Comparison of ENCODE assay signal across 15 cellular contexts in genomic region chr20:50439539-50440453, GRCh38.
A peak's percentile ranks its signal among the peaks of the same experiment; 100 is the strongest.
DNase-seq lines count a peak whose midpoint lies in the region; ATAC-seq, FAIRE-seq and TF ChIP-seq lines count a peak whose summit lies in the region.
"Had no signal": no experiment of that assay in that cellular context is flagged by ENCODE, and none has a peak within 500 bp of the region (broad histone marks: within the 10 kb centered on the region; RNA-seq: fewer than 3 reads in every experiment).

No MANE protein-coding gene starts in this region.

- H3K9ac ChIP-seq in PC-3 (ENCODE audit: low read length) (peak overlapping the region; percentile 83), endothelial cell of umbilical vein (replicated peaks; ENCODE audit: extremely low read depth, insufficient read depth, low read length) (no peak overlapping the region)

- no peak for TF ChIP-seq POLR2A in endothelial cell of umbilical vein (IDR thresholded peaks at IDR 0.05; ENCODE audit: low read depth, low read length)
- TF ChIP-seq POLR2A in gastrocnemius medialis (IDR thresholded peaks at IDR 0.05), result no peak

- H3K9me3 Mint-ChIP-seq in CD8-positive, alpha-beta T cell, result no peaks in the 10 kb centered on the region
- H3K9me3 Mint-ChIP-seq: neural crest cell had no signal

- no peaks in the 10 kb centered on the region for H3K9me3 ChIP-seq in PC-3 (ENCODE audit: low read length)
- H3K9me3 ChIP-seq in endothelial cell of umbilical vein (replicated peaks; ENCODE audit: control insufficient read depth, insufficient read depth, low read length), result no peaks in the 10 kb centered on the region
- no peaks in the 10 kb centered on the region for H3K9me3 ChIP-seq in gastrocnemius medialis
- no peaks in the 10 kb centered on the region for H3K9me3 ChIP-seq in CD8-positive, alpha-beta T cell (ENCODE audit: low read length)
- H3K9me3 ChIP-seq: testis had no signal

- H3K9me1 ChIP-seq in endothelial cell of umbilical vein (replicated peaks; ENCODE audit: control insufficient read depth, extremely low read depth, insufficient read depth, low read length), result no peaks in the 10 kb centered on the region

- dilution Hi-C loops in endothelial cell of umbilical vein (cut with MboI; ENCODE audit: extremely low pct_ligation_motif_present, low sequenced_read_pairs), result no loop called here

- H3K79me2 ChIP-seq in PC-3 (ENCODE audit: low read length), result no peaks in the 10 kb centered on the region
- H3K79me2 ChIP-seq in endothelial cell of umbilical vein (ENCODE audit: control insufficient read depth, insufficient read depth, low read length), result no peaks in the 10 kb centered on the region

- H3K4me2 ChIP-seq in PC-3 (ENCODE audit: low read length), result peak overlapping the region; percentile 53
- no peak overlapping the region for H3K4me2 ChIP-seq in endothelial cell of umbilical vein (ENCODE audit: insufficient read depth, low read length)

- no peaks in the 10 kb centered on the region for H3K9me2 ChIP-seq in PC-3 (replicated peaks; ENCODE audit: low read length)

- TSS peak; percentile 94 for BruUV-seq in PC-3 (replicated peaks; lab: Mats Ljungman, UMichigan)
- no TSS peak for BruUV-seq in endothelial cell of umbilical vein (replicated peaks; lab: Mats Ljungman, UMichigan)

- H3K4me1 ChIP-seq in PC-3 (ENCODE audit: insufficient read depth, low read length), result peaks cover 37% of the 10 kb centered on the region
- H3K4me1 ChIP-seq in endothelial cell of umbilical vein (ENCODE audit: control insufficient read depth, extremely low read depth, insufficient read depth, low read length), result peaks cover 16% of the 10 kb centered on the region
- H3K4me1 ChIP-seq in gastrocnemius medialis, result peaks cover 10 to 11% of the 10 kb centered on the region in 2 donors
- no peaks in the 10 kb centered on the region for H3K4me1 ChIP-seq in CD8-positive, alpha-beta T cell (ENCODE audit: insufficient read depth, low read length)
- H3K4me1 ChIP-seq: testis had no signal

- peak; percentile 55 for FAIRE-seq in endothelial cell of umbilical vein (lab: Jason Lieb, UNC)

- H3K27ac ChIP-seq in PC-3 (ENCODE audit: low read length) (peak overlapping the region; percentile 95), endothelial cell of umbilical vein (ENCODE audit: insufficient read depth, low read depth, low read length) (no peak overlapping the region), gastrocnemius medialis (peak overlapping the region in 3 of 4 donors; percentile 55 to 87 (median 72))
- no peak overlapping the region for H3K27ac ChIP-seq in CD8-positive, alpha-beta T cell (ENCODE audit: low read depth, low read length)
- H3K27ac ChIP-seq: testis, WERI-Rb-1 had no signal

- H3K4me3 Mint-ChIP-seq in CD8-positive, alpha-beta T cell, result no peak overlapping the region
- H3K4me3 Mint-ChIP-seq: neural crest cell had no signal

- peaks cover 4% of the 10 kb centered on the region for H3K27me3 Mint-ChIP-seq in CD8-positive, alpha-beta T cell (ENCODE audit: low read depth)

- H3K27ac Mint-ChIP-seq in CD8-positive, alpha-beta T cell, result no peak overlapping the region

- in situ Hi-C loops in gastrocnemius medialis (cut with MboI; ENCODE audit: low sequenced_read_pairs in 4 of 4), result no loop called here

- intact Hi-C loops in PC-3 (cut with micrococcal nuclease) (loop anchor here (1.0 kb wide), 2 partner anchors 16 to 24 kb away; no protein-coding TSS in a partner anchor), endothelial cell of umbilical vein (cut with micrococcal nuclease) (no loop called here), gastrocnemius medialis (cut with DNase I; ENCODE audit: low total_unique reads) (no loop called here)
- intact Hi-C loops in CD8-positive, alpha-beta T cell (cut with DNase I, micrococcal nuclease), result no loop called here

- no peak for TF ChIP-seq CTCF in PC-3 (conservative IDR thresholded peaks at IDR 0.05; ENCODE audit: low read depth, low read length)
- TF ChIP-seq CTCF in endothelial cell of umbilical vein (IDR thresholded peaks at IDR 0.05; ENCODE audit: extremely low read depth in 1 of 2, insufficient read depth in 1 of 2, low read depth in 1 of 2, low read length in 2 of 2), result no peak
- no peak for TF ChIP-seq CTCF in gastrocnemius medialis (IDR thresholded peaks at IDR 0.05 in 4 of 5, conservative IDR thresholded peaks at IDR 0.05 in 1 of 5)
- no peak for TF ChIP-seq CTCF in CD8-positive, alpha-beta T cell (IDR thresholded peaks at IDR 0.05)

- H4K20me1 ChIP-seq in PC-3 (ENCODE audit: low read length) (no peaks in the 10 kb centered on the region), endothelial cell of umbilical vein (replicated peaks; ENCODE audit: control insufficient read depth, extremely low read depth, insufficient read depth, low read length) (no peaks in the 10 kb centered on the region)

- CTCF ChIA-PET in PC-3 (lab: Charles Lee), result interaction anchor here (0.6 to 0.7 kb wide), 2 partner anchors 44 to 409 kb away, joined by 3 read pairs; no protein-coding TSS in a partner anchor
- CTCF ChIA-PET in endothelial cell of umbilical vein (lab: Charles Lee), result no interaction called here
- CTCF ChIA-PET in CD8-positive, alpha-beta T cell (lab: Charles Lee), result interaction anchor here (0.8 to 1.7 kb wide), 3 partner anchors 10 to 18 kb away, joined by 3 read pairs; no protein-coding TSS in a partner anchor

- H3F3A ChIP-seq in PC-3 (ENCODE audit: low read length, unreplicated experiment), result peaks cover 16% of the 10 kb centered on the region

- 0 out of 2 replicates have a peak overlapping the region, but pooled peaks have one; percentile 3 for H3K4me3 ChIP-seq in PC-3 (ENCODE audit: low read length)
- no peak overlapping the region for H3K4me3 ChIP-seq in endothelial cell of umbilical vein (replicated peaks in 1 of 3; ENCODE audit: insufficient read depth in 1 of 3, low read depth in 1 of 3, low read length in 3 of 3)
- H3K4me3 ChIP-seq in gastrocnemius medialis, result no peak overlapping the region
- no peak overlapping the region for H3K4me3 ChIP-seq in CD8-positive, alpha-beta T cell (ENCODE audit: low read depth, low read length)
- H3K4me3 ChIP-seq: testis had no signal

- no peak overlapping the region for H2AFZ ChIP-seq in PC-3 (ENCODE audit: low read length)
- H2AFZ ChIP-seq in endothelial cell of umbilical vein (ENCODE audit: low read depth, low read length), result no peak overlapping the region

- H3K27me3 ChIP-seq in PC-3 (ENCODE audit: low read length), result no peaks in the 10 kb centered on the region
- no peaks in the 10 kb centered on the region for H3K27me3 ChIP-seq in endothelial cell of umbilical vein (ENCODE audit: control insufficient read depth in 2 of 2, insufficient read depth in 2 of 2, low read length in 2 of 2)
- H3K27me3 ChIP-seq in gastrocnemius medialis, result no peaks in the 10 kb centered on the region
- H3K27me3 ChIP-seq in CD8-positive, alpha-beta T cell (ENCODE audit: insufficient read depth, low read length), result no peaks in the 10 kb centered on the region
- H3K27me3 ChIP-seq: testis had no signal

- peaks cover 4% of the 10 kb centered on the region for H3K4me1 Mint-ChIP-seq in CD8-positive, alpha-beta T cell (ENCODE audit: low read depth)

- ATAC-seq in PC-3, result no peak
- ATAC-seq in gastrocnemius medialis, result no peak
- ATAC-seq in CD8-positive, alpha-beta T cell, result no peak

- POLR2A ChIA-PET in PC-3 (lab: Charles Lee; ENCODE audit: unreplicated experiment), result no interaction called here
- POLR2A ChIA-PET in endothelial cell of umbilical vein (lab: Charles Lee), result no interaction called here
- POLR2A ChIA-PET in CD8-positive, alpha-beta T cell (lab: Charles Lee), result no interaction called here

- H3K36me3 Mint-ChIP-seq in CD8-positive, alpha-beta T cell, result no peaks in the 10 kb centered on the region

- no peaks in the 10 kb centered on the region for H3K36me3 ChIP-seq in PC-3 (ENCODE audit: low read depth, low read length)
- no peaks in the 10 kb centered on the region for H3K36me3 ChIP-seq in endothelial cell of umbilical vein (ENCODE audit: control insufficient read depth in 2 of 2, extremely low read depth in 1 of 2, insufficient read depth in 2 of 2, low read length in 2 of 2)
- no peaks in the 10 kb centered on the region for H3K36me3 ChIP-seq in gastrocnemius medialis
- H3K36me3 ChIP-seq in CD8-positive, alpha-beta T cell (ENCODE audit: insufficient read depth, low read length), result no peaks in the 10 kb centered on the region
- H3K36me3 ChIP-seq: WERI-Rb-1 had no signal

- DNase-seq in EL (peak; percentile 26), PC-3 (no peak), endothelial cell of umbilical vein (ENCODE audit: low read depth, low spot score) (no peak), gastrocnemius medialis (no peak), kidney glomerular epithelial cell (lab: John Stamatoyannopoulos, UW) (no peak), nucleus accumbens (lab: John Stamatoyannopoulos, UW) (no peak), SKM-1 (lab: John Stamatoyannopoulos, UW; ENCODE audit: unreplicated experiment) (no peak)
- DNase-seq in CD8-positive, alpha-beta T cell, result no peak
- DNase-seq: activated T-cell treated with anti-CD3 and anti-CD28 coated beads, Interleukin-2, amount 50 U/mL, for 1 hour; NCI-H1417; NCI-H510A treated with DMSO at 0.1 percent for 48 hours; SHP77 treated with DMSO at 0.1 percent for 48 hours; testis; WERI-Rb-1 had no signal

TF ChIP-seq in endothelial cell of umbilical vein, 7 proteins besides CTCF, POLR2A, EP300 and RAD21:
- TF ChIP-seq MAX (IDR thresholded peaks at IDR 0.05; ENCODE audit: insufficient read depth, insufficient read length) (no peak), POLR2AphosphoS5 (IDR thresholded peaks at IDR 0.05; ENCODE audit: insufficient read depth, low read depth, low read length) (no peak), JUN (IDR thresholded peaks at IDR 0.05; ENCODE audit: borderline replicate concordance, insufficient read depth, insufficient read length, low read depth) (no peak), FOS (IDR thresholded peaks at IDR 0.05; ENCODE audit: borderline replicate concordance, insufficient read depth, low read length) (no peak), MYC (IDR thresholded peaks at IDR 0.05; ENCODE audit: low read depth, low read length) (no peak)

Comparison
In these comparisons a context has a peak if more than half of its experiments do, and no peak if none do; other contexts are left out.
1. H3K27ac ChIP-seq: peak in PC-3 (single experiment) and gastrocnemius medialis (3 of 4); none in endothelial cell of umbilical vein (single experiment) and CD8-positive, alpha-beta T cell (single experiment).